Comparison of ENCODE assay signal across 11 cellular contexts in genomic region chr4:107619065-107619464, GRCh38.
A peak's percentile ranks its signal among the peaks of the same experiment; 100 is the strongest.
DNase-seq lines count a peak whose midpoint lies in the region; ATAC-seq and TF ChIP-seq lines count a peak whose summit lies in the region.
"Had no signal": no experiment of that assay in that cellular context is flagged by ENCODE, and none has a peak within 500 bp of the region (broad histone marks: within the 10 kb centered on the region; RNA-seq: fewer than 3 reads in every experiment).

No MANE protein-coding gene starts in this region.

- H3K4me3 ChIP-seq in retinal pigment epithelial cell (ENCODE audit: low read length) = no peak overlapping the region

- ATAC-seq in GM19455 (IDR thresholded peaks at IDR 0.05; ENCODE audit: unreplicated experiment) = no peak
- no peak for ATAC-seq in GM21825 (IDR thresholded peaks at IDR 0.05; ENCODE audit: unreplicated experiment)
- ATAC-seq: Panc1 had no signal

- TF ChIP-seq CTCF in retinal pigment epithelial cell (conservative IDR thresholded peaks at IDR 0.05; ENCODE audit: low read depth, low read length) = no peak

- DNase-seq in EH (ENCODE audit: low read depth) = peak; percentile 93
- DNase-seq in RPMI7951 (ENCODE audit: low read depth) = peak; percentile 85
- peak; percentile 53 for DNase-seq in fibroblast of the conjunctiva (ENCODE audit: low read depth)
- peak; percentile 49 for DNase-seq in retinal pigment epithelial cell (ENCODE audit: low read depth)
- DNase-seq in ureter (ENCODE audit: low spot score) = no peak
- DNase-seq in NCI-H345 (lab: John Stamatoyannopoulos, UW) = no peak
- DNase-seq: activated CD4-positive, alpha-beta T cell treated with anti-CD3 and anti-CD28 coated beads, Interleukin-2, amount 50 U/mL, for 1 hour; NCI-H1417 had no signal

Comparison
In these comparisons a context has a peak if more than half of its experiments do, and no peak if none do; other contexts are left out.
1. DNase-seq: peak in EH (single experiment), RPMI7951 (single experiment), fibroblast of the conjunctiva (single experiment) and retinal pigment epithelial cell (single experiment); none in ureter (single experiment) and NCI-H345 (single experiment).